ENCODE assay signal across 1 cellular context in the genomic region with DNA sequence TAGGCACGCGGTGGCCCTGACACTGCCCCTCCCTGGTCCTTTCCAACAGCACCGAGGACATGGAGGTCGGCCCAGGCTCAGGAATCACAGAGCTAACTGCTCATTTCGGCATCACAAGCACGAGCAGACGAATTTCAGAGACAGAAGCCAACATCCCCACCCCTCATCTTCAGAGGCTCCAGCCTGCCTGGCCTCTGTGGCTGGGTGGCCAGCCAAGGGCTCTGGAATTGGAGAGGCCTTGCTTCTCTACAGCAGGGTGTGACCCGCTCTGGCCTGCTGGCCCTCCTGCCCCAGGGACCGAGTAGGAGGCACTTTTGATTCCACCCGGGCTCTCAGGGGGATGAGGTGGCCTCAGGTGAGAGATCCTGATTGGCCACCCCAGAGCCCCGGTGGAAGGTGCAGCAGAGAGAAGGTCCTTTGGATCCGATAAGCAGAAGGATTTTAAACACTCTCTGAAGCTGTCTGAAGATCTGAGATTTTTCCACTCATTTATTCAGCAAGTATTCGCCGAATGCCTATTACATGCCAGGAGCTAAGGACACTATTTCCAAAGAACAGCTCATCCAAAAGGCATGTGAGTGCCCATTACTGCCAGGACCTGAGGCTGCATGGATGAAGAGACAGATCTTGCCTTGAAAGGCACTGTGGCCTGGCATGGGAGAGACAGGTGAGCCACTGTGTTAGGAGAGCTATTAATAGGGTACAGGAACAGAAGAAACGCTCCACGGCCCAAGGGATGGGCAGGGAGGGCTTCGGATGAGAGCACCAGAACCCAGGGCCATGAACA.
TF ChIP-seq lines count a peak whose summit lies in the region.

No MANE protein-coding gene starts in this region.

TF ChIP-seq in HepG2, 621 proteins besides CTCF, POLR2A, EP300 and RAD21:
- TF ChIP-seq BRCA1 (CRISPR knock-in tag; IDR thresholded peaks at IDR 0.05) (no peak), KLF13 (CRISPR knock-in tag; IDR thresholded peaks at IDR 0.05) (no peak), ZNF17 (CRISPR knock-in tag; IDR thresholded peaks at IDR 0.05) (no peak), ZNF44 (CRISPR knock-in tag; IDR thresholded peaks at IDR 0.05) (no peak), ZNF530 (CRISPR knock-in tag; IDR thresholded peaks at IDR 0.05; ENCODE audit: low read depth) (no peak), ELF4 (CRISPR knock-in tag; IDR thresholded peaks at IDR 0.05; ENCODE audit: borderline replicate concordance) (no peak), HMG20B (CRISPR knock-in tag; conservative IDR thresholded peaks at IDR 0.05) (no peak), ARHGAP35 (CRISPR knock-in tag; IDR thresholded peaks at IDR 0.05; ENCODE audit: borderline replicate concordance) (no peak), CHD2 (IDR thresholded peaks at IDR 0.05; ENCODE audit: low read depth, low read length) (no peak), DNMT1 (CRISPR knock-in tag; IDR thresholded peaks at IDR 0.05) (no peak), SAFB2 (CRISPR knock-in tag; IDR thresholded peaks at IDR 0.05; ENCODE audit: borderline replicate concordance, low read depth) (no peak), ZFP37 (CRISPR knock-in tag; IDR thresholded peaks at IDR 0.05; ENCODE audit: borderline replicate concordance) (no peak), ZNF274 (CRISPR knock-in tag; IDR thresholded peaks at IDR 0.05) (no peak), ZFP41 (CRISPR knock-in tag; IDR thresholded peaks at IDR 0.05; ENCODE audit: borderline replicate concordance) (no peak), EZH2 (conservative IDR thresholded peaks at IDR 0.05; ENCODE audit: low read depth, low read length) (no peak)
- TF ChIP-seq, protein P1, sequence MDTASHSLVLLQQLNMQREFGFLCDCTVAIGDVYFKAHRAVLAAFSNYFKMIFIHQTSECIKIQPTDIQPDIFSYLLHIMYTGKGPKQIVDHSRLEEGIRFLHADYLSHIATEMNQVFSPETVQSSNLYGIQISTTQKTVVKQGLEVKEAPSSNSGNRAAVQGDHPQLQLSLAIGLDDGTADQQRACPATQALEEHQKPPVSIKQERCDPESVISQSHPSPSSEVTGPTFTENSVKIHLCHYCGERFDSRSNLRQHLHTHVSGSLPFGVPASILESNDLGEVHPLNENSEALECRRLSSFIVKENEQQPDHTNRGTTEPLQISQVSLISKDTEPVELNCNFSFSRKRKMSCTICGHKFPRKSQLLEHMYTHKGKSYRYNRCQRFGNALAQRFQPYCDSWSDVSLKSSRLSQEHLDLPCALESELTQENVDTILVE (CRISPR knock-in tag; IDR thresholded peaks at IDR 0.05), result no peak
- TF ChIP-seq, protein P2, sequence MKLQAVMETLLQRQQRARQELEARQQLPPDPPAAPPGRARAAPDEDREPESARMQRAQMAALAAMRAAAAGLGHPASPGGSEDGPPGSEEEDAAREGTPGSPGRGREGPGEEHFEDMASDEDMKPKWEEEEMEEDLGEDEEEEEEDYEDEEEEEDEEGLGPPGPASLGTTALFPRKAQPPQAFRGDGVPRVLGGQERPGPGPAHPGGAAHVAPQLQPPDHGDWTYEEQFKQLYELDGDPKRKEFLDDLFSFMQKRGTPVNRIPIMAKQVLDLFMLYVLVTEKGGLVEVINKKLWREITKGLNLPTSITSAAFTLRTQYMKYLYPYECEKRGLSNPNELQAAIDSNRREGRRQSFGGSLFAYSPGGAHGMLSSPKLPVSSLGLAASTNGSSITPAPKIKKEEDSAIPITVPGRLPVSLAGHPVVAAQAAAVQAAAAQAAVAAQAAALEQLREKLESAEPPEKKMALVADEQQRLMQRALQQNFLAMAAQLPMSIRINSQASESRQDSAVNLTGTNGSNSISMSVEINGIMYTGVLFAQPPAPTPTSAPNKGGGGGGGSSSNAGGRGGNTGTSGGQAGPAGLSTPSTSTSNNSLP (IDR thresholded peaks at IDR 0.05; ENCODE audit: low read depth, low read length), result no peak
- TF ChIP-seq, protein P3, sequence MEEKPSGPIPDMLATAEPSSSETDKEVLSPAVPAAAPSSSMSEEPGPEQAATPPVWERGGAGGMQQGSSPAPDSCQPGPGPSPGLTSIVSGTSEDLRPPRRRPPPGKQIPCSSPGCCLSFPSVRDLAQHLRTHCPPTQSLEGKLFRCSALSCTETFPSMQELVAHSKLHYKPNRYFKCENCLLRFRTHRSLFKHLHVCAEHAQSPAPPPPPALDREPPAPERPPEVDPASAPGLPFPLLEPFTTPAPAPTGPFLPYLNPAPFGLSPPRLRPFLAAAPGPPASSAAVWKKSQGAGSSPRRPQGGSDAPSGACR (CRISPR knock-in tag; IDR thresholded peaks at IDR 0.05), result no peak
- TF ChIP-seq, protein P4, sequence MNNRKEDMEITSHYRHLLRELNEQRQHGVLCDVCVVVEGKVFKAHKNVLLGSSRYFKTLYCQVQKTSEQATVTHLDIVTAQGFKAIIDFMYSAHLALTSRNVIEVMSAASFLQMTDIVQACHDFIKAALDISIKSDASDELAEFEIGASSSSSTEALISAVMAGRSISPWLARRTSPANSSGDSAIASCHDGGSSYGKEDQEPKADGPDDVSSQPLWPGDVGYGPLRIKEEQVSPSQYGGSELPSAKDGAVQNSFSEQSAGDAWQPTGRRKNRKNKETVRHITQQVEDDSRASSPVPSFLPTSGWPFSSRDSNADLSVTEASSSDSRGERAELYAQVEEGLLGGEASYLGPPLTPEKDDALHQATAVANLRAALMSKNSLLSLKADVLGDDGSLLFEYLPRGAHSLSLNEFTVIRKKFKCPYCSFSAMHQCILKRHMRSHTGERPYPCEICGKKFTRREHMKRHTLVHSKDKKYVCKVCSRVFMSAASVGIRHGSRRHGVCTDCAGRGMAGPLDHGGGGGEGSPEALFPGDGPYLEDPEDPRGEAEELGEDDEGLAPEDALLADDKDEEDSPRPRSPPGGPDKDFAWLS (CRISPR knock-in tag; IDR thresholded peaks at IDR 0.05; ENCODE audit: borderline replicate concordance), result no peak
- TF ChIP-seq, protein P5, sequence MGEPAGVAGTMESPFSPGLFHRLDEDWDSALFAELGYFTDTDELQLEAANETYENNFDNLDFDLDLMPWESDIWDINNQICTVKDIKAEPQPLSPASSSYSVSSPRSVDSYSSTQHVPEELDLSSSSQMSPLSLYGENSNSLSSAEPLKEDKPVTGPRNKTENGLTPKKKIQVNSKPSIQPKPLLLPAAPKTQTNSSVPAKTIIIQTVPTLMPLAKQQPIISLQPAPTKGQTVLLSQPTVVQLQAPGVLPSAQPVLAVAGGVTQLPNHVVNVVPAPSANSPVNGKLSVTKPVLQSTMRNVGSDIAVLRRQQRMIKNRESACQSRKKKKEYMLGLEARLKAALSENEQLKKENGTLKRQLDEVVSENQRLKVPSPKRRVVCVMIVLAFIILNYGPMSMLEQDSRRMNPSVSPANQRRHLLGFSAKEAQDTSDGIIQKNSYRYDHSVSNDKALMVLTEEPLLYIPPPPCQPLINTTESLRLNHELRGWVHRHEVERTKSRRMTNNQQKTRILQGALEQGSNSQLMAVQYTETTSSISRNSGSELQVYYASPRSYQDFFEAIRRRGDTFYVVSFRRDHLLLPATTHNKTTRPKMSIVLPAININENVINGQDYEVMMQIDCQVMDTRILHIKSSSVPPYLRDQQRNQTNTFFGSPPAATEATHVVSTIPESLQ (CRISPR knock-in tag; conservative IDR thresholded peaks at IDR 0.05), result no peak
